ENCODE assay signal across 21 cellular contexts in genomic region chr1:15075812-15076211, GRCh38.
DNase-seq lines count a peak whose midpoint lies in the region; ATAC-seq, FAIRE-seq and TF ChIP-seq lines count a peak whose summit lies in the region.
"Had no signal": no experiment of that assay in that cellular context is flagged by ENCODE, and none has a peak within 500 bp of the region (broad histone marks: within the 10 kb centered on the region; RNA-seq: fewer than 3 reads in every experiment).

No MANE protein-coding gene starts in this region.

- H3K4me3 Mint-ChIP-seq in chondrocyte (ENCODE audit: unreplicated experiment), result no peak overlapping the region
- H3K4me3 Mint-ChIP-seq in immature natural killer cell, result peak overlapping the region in 1 of 5 donors; percentile 22
- H3K4me3 Mint-ChIP-seq in stimulated activated memory B cell treated with anti-CD40 and anti-IgM and Interleukin-4, amounts not matched to agents 10 μg/mL and 1 μg/mL and 100 μg/mL, for 72 hours, result no peak overlapping the region
- H3K4me3 Mint-ChIP-seq: activated naive CD8-positive, alpha-beta T cell treated with anti-CD3 and anti-CD28 coated beads, Interleukin-2, amount 10 ng/mL, durations not matched to agents 7 days and 5 days; CD4-positive, alpha-beta T cell; mesothelial cell of epicardium; nephron had no signal

- H3K36me3 Mint-ChIP-seq in chondrocyte (ENCODE audit: low read depth) (no peaks in the 10 kb centered on the region), immature natural killer cell (no peaks in the 10 kb centered on the region)
- no peaks in the 10 kb centered on the region for H3K36me3 Mint-ChIP-seq in stimulated activated memory B cell treated with anti-CD40 and anti-IgM and Interleukin-4, amounts not matched to agents 10 μg/mL and 1 μg/mL and 100 μg/mL, for 72 hours
- H3K36me3 Mint-ChIP-seq: activated naive CD8-positive, alpha-beta T cell treated with anti-CD3 and anti-CD28 coated beads, Interleukin-2, amount 10 ng/mL, durations not matched to agents 7 days and 5 days; mesothelial cell of epicardium had no signal

- WGBS in GM23248 (ENCODE audit: low coverage in 1 of 2, low lambda C conversion rate in 2 of 2, missing lambda C conversion rate in 2 of 2), 2 experiments, result 32 to 41% methylated on average over 2 of the region's 2 CpGs

- H3K4me1 Mint-ChIP-seq in chondrocyte (ENCODE audit: low read depth) (no peaks in the 10 kb centered on the region), immature natural killer cell (peaks cover 35 to 60% of the 10 kb centered on the region in 2 donors)
- no peaks in the 10 kb centered on the region for H3K4me1 Mint-ChIP-seq in stimulated activated memory B cell treated with anti-CD40 and anti-IgM and Interleukin-4, amounts not matched to agents 10 μg/mL and 1 μg/mL and 100 μg/mL, for 72 hours
- H3K4me1 Mint-ChIP-seq: activated naive CD8-positive, alpha-beta T cell treated with anti-CD3 and anti-CD28 coated beads, Interleukin-2, amount 10 ng/mL, durations not matched to agents 7 days and 5 days; mesothelial cell of epicardium had no signal

- no peaks in the 10 kb centered on the region for H3K27me3 ChIP-seq in GM23248 (replicated peaks; ENCODE audit: insufficient read depth)
- H3K27me3 ChIP-seq in PC-9 (ENCODE audit: insufficient read depth, low read depth), result no peaks in the 10 kb centered on the region

- H3K4me1 ChIP-seq in GM23248 (ENCODE audit: insufficient read depth) (no peaks in the 10 kb centered on the region), PC-9 (replicated peaks; ENCODE audit: insufficient read depth) (no peaks in the 10 kb centered on the region)

- H3K9me3 Mint-ChIP-seq in chondrocyte (ENCODE audit: low read depth) (no peaks in the 10 kb centered on the region), immature natural killer cell (no peaks in the 10 kb centered on the region)
- H3K9me3 Mint-ChIP-seq in stimulated activated memory B cell treated with anti-CD40 and anti-IgM and Interleukin-4, amounts not matched to agents 10 μg/mL and 1 μg/mL and 100 μg/mL, for 72 hours, result no peaks in the 10 kb centered on the region
- H3K9me3 Mint-ChIP-seq: activated naive CD8-positive, alpha-beta T cell treated with anti-CD3 and anti-CD28 coated beads, Interleukin-2, amount 10 ng/mL, durations not matched to agents 7 days and 5 days; CD4-positive, alpha-beta T cell; mesothelial cell of epicardium; nephron had no signal

- H3K9me3 ChIP-seq in GM23248 (ENCODE audit: low read depth), result no peaks in the 10 kb centered on the region
- no peaks in the 10 kb centered on the region for H3K9me3 ChIP-seq in PC-9 (ENCODE audit: insufficient read depth, low read depth)
- H3K9me3 ChIP-seq: SK-N-SH had no signal

- TF ChIP-seq CTCF in chondrocyte (IDR thresholded peaks at IDR 0.05) (no peak), PC-9 (conservative IDR thresholded peaks at IDR 0.05) (no peak)

- no peak for FAIRE-seq in HTR-8/SVneo (lab: Jason Lieb, UNC)
- FAIRE-seq: H1 had no signal

- H3K4me3 ChIP-seq in GM23248, result no peak overlapping the region
- H3K4me3 ChIP-seq in PC-9, result no peak overlapping the region

- H4K20me1 ChIP-seq in GM23248 (ENCODE audit: insufficient read depth) (no peaks in the 10 kb centered on the region), PC-9 (ENCODE audit: insufficient read depth) (no peaks in the 10 kb centered on the region)

- H3K79me2 ChIP-seq in GM23248 (ENCODE audit: insufficient read depth) (no peaks in the 10 kb centered on the region), PC-9 (ENCODE audit: low read depth) (no peaks in the 10 kb centered on the region)

- no peaks in the 10 kb centered on the region for H3K36me3 ChIP-seq in GM23248 (ENCODE audit: low read depth)
- no peaks in the 10 kb centered on the region for H3K36me3 ChIP-seq in PC-9 (ENCODE audit: low read depth)

- H3F3A ChIP-seq in GM23248 (ENCODE audit: insufficient read depth) (no peaks in the 10 kb centered on the region), PC-9 (ENCODE audit: insufficient read depth, low read depth) (no peaks in the 10 kb centered on the region)

- H3K9me2 ChIP-seq in GM23248 (ENCODE audit: insufficient read depth) (no peaks in the 10 kb centered on the region), PC-9 (ENCODE audit: insufficient read depth) (no peaks in the 10 kb centered on the region)
- H3K9me2 ChIP-seq: SK-N-SH had no signal

- no peak overlapping the region for H3K4me2 ChIP-seq in GM23248 (ENCODE audit: unreplicated experiment)
- no peak overlapping the region for H3K4me2 ChIP-seq in PC-9
- H3K4me2 ChIP-seq: KMS-11, SK-N-SH had no signal

- DNase-seq in GM23248, result peak; percentile 4
- DNase-seq in chondrocyte (ENCODE audit: low spot score), result no peak
- DNase-seq in immature natural killer cell, result peak in 1 of 3 donors; percentile 36
- no peak for DNase-seq in PC-9
- no peak for DNase-seq in HTR-8/SVneo (ENCODE audit: insufficient read length, low spot score)
- DNase-seq: activated CD4-positive, alpha-beta T cell treated with anti-CD3 and anti-CD28 coated beads, Interleukin-2, amount 50 U/mL, for 48 hours; activated effector memory CD4-positive, alpha-beta T cell treated with Interleukin-2 at 50 U/mL for 16 hours; activated naive CD8-positive, alpha-beta T cell treated with anti-CD3 and anti-CD28 coated beads, Interleukin-2, amount 10 ng/mL, durations not matched to agents 7 days and 5 days; CD4-positive, alpha-beta T cell; DMS79 treated with DMSO at 0.1 percent for 48 hours; effector memory CD4-positive, alpha-beta T cell; NCI-H2171 treated with DMSO at 0.1 percent for 48 hours; NCI-H524 treated with DMSO at 0.1 percent for 48 hours; SK-N-SH had no signal

- POLR2A ChIA-PET in PC-9 (lab: Charles Lee; ENCODE audit: unreplicated experiment), result no interaction called here

- BruUV-seq in PC-9 (replicated peaks; lab: Mats Ljungman, UMichigan), result no TSS peak

- no peaks in the 10 kb centered on the region for H3K27me3 Mint-ChIP-seq in chondrocyte (ENCODE audit: low read depth)
- H3K27me3 Mint-ChIP-seq in immature natural killer cell (ENCODE audit: low read depth in 3 of 3), result peaks cover 2 to 17% (median 7%) of the 10 kb centered on the region in 3 donors
- H3K27me3 Mint-ChIP-seq in stimulated activated memory B cell treated with anti-CD40 and anti-IgM and Interleukin-4, amounts not matched to agents 10 μg/mL and 1 μg/mL and 100 μg/mL, for 72 hours, result no peaks in the 10 kb centered on the region
- H3K27me3 Mint-ChIP-seq: CD4-positive, alpha-beta T cell had no signal

- CTCF ChIA-PET in PC-9 (lab: Charles Lee), result no interaction called here

- no peak overlapping the region for H3K27ac ChIP-seq in GM23248
- no peak overlapping the region for H3K27ac ChIP-seq in PC-9
- H3K27ac ChIP-seq: KMS-11 had no signal

- intact Hi-C loops in PC-9 (cut with micrococcal nuclease; ENCODE audit: unreplicated experiment), result no loop called here

- peak overlapping the region; percentile 32 for H3K27ac Mint-ChIP-seq in chondrocyte (ENCODE audit: unreplicated experiment)
- peak overlapping the region in 4 of 6 donors; percentile 9 to 80 (median 50) for H3K27ac Mint-ChIP-seq in immature natural killer cell
- H3K27ac Mint-ChIP-seq in stimulated activated memory B cell treated with anti-CD40 and anti-IgM and Interleukin-4, amounts not matched to agents 10 μg/mL and 1 μg/mL and 100 μg/mL, for 72 hours, result no peak overlapping the region
- H3K27ac Mint-ChIP-seq: activated naive CD8-positive, alpha-beta T cell treated with anti-CD3 and anti-CD28 coated beads, Interleukin-2, amount 10 ng/mL, durations not matched to agents 7 days and 5 days; CD4-positive, alpha-beta T cell; mesothelial cell of epicardium had no signal

- no peak overlapping the region for H3K9ac ChIP-seq in GM23248
- H3K9ac ChIP-seq: KMS-11, SK-N-SH had no signal

- in situ Hi-C loops in GM23248 (cut with MboI), result no loop called here

- H2AFZ ChIP-seq in GM23248, result no peak overlapping the region
- H2AFZ ChIP-seq in PC-9, result no peak overlapping the region

- peak; percentile 6 for ATAC-seq in stimulated activated memory B cell treated with anti-CD40 and anti-IgM and Interleukin-4, amounts not matched to agents 10 μg/mL and 1 μg/mL and 100 μg/mL, for 72 hours
- ATAC-seq in HG02870 (IDR thresholded peaks at IDR 0.05; ENCODE audit: unreplicated experiment), result no peak
- ATAC-seq in HG02938 (IDR thresholded peaks at IDR 0.05; ENCODE audit: unreplicated experiment), result no peak
